8 cellular contexts compared by ENCODE assay signal in the genomic region with DNA sequence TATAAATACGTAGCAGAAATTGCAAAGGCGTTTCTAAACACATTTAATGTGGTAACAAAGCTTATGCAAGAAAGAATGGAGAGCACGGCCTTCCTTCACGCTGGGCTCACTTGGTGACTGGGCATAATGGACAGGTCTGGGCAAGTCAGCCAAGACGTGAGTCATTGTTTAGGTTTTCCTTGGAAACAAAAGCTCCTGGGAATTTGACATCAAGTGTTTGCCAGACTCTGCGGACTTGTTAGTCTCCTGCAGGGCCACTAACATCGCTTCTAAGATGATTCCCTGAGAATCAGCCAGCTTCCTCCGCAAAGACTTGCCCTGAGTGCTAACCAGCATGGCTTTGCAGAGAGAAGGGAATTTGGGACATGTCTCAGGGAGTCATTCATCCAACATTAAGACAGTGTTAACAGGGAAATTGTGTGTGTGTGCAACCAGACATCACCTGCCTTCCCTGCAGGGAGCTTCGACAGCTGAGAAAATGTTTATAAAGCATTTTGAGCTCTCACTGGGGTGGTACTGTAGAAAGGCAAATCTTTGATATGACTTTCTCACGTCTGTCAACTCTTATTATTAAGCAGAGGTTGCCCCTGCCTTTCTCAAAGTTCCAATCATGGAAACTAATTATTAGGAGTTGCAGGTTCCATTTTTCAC.
DNase-seq lines count a peak whose midpoint lies in the region; ATAC-seq and TF ChIP-seq lines count a peak whose summit lies in the region.

No MANE protein-coding gene starts in this region.

- H3K27ac ChIP-seq in C4-2B (peak overlapping the region; percentile 25; the same call in 1 of the 2 replicates), coronary artery (peak overlapping the region; percentile 18 to 44), mesodermal cell (ENCODE audit: low read depth, low read length, severe bottlenecking) (peak overlapping the region; percentile 87)
- H3K27ac ChIP-seq in CD4-positive, alpha-beta memory T cell (ENCODE audit: low read depth, low read length): no peak overlapping the region

- intact Hi-C loops in CD4-positive, alpha-beta memory T cell (cut with micrococcal nuclease): no loop called here

- CTCF ChIA-PET in CD4-positive, alpha-beta memory T cell (lab: Charles Lee; ENCODE audit: partially characterized antibody): no interaction called here

- H3K9me3 ChIP-seq in mesodermal cell (ENCODE audit: control insufficient read depth, low read length): no peaks in the 10 kb centered on the region
- H3K9me3 ChIP-seq in CD4-positive, alpha-beta memory T cell (ENCODE audit: control insufficient read depth in 1 of 2, low read length in 2 of 2): no peaks in the 10 kb centered on the region

- no peaks in the 10 kb centered on the region for H3K36me3 Mint-ChIP-seq in CD4-positive, alpha-beta memory T cell

- WGBS in mesodermal cell (ENCODE audit: insufficient coverage in 2 of 2), 2 experiments: 21 to 23% methylated on average over 6 to 8 of the region's 10 CpGs

- peaks cover 0 to 3% (median 0%) of the 10 kb centered on the region in 8 donors for H3K9me3 Mint-ChIP-seq in CD4-positive, alpha-beta memory T cell

- H3K36me3 ChIP-seq in mesodermal cell (ENCODE audit: control insufficient read depth, insufficient read depth, low read length): no peaks in the 10 kb centered on the region
- H3K36me3 ChIP-seq in CD4-positive, alpha-beta memory T cell (ENCODE audit: insufficient read depth, low read length): no peaks in the 10 kb centered on the region

- in situ Hi-C loops in KBM-7 (cut with MboI; ENCODE audit: low pct_unique_long_range_greater_than_20kb, low sequenced_read_pairs): no loop called here

- peaks cover 25% of the 10 kb centered on the region for H3K4me1 ChIP-seq in mesodermal cell (ENCODE audit: control insufficient read depth, insufficient read depth, low read length, poor library complexity, severe bottlenecking)
- H3K4me1 ChIP-seq in CD4-positive, alpha-beta memory T cell (ENCODE audit: insufficient read depth, low read length): no peaks in the 10 kb centered on the region

- TF ChIP-seq CTCF in C4-2B (conservative IDR thresholded peaks at IDR 0.05) (no peak), coronary artery (IDR thresholded peaks at IDR 0.05) (no peak)

- H3K27me3 Mint-ChIP-seq in CD4-positive, alpha-beta memory T cell: no peaks in the 10 kb centered on the region

- H3K4me1 Mint-ChIP-seq in CD4-positive, alpha-beta memory T cell: no peaks in the 10 kb centered on the region

- H3K4me3 ChIP-seq in coronary artery: no peak overlapping the region
- H3K4me3 ChIP-seq in mesodermal cell (ENCODE audit: extremely low read depth, insufficient read depth, low read length, poor library complexity, severe bottlenecking): no peak overlapping the region
- H3K4me3 ChIP-seq in CD4-positive, alpha-beta memory T cell (ENCODE audit: low read length in 2 of 2): no peak overlapping the region

- POLR2A ChIA-PET in CD4-positive, alpha-beta memory T cell (lab: Charles Lee; ENCODE audit: partially characterized antibody): no interaction called here

- H3K27ac Mint-ChIP-seq in CD4-positive, alpha-beta memory T cell: no peak overlapping the region

- no peaks in the 10 kb centered on the region for H3K27me3 ChIP-seq in CD4-positive, alpha-beta memory T cell (ENCODE audit: insufficient read depth, low read length)

- ATAC-seq in HG03378 (IDR thresholded peaks at IDR 0.05; ENCODE audit: unreplicated experiment): no peak
- no peak for ATAC-seq in HG03442 (IDR thresholded peaks at IDR 0.05; ENCODE audit: unreplicated experiment)

- H3K4me3 Mint-ChIP-seq in CD4-positive, alpha-beta memory T cell: no peak overlapping the region

- DNase-seq in NCI-H2081 treated with DMSO at 0.1 percent for 48 hours (lab: John Stamatoyannopoulos, UW) (peak; percentile 63), coronary artery (ENCODE audit: low spot score) (peak; percentile 81), KBM-7 (no peak)
- no peak for DNase-seq in CD4-positive, alpha-beta memory T cell

Comparison
In these comparisons a context has a peak if more than half of its experiments do, and no peak if none do; other contexts are left out.
1. DNase-seq: peak in NCI-H2081 treated with DMSO at 0.1 percent for 48 hours (single experiment) and coronary artery (single experiment); none in CD4-positive, alpha-beta memory T cell (0 of 5) and KBM-7 (single experiment).